In genomic region chr10:104640339-104641149, GRCh38 we compare ENCODE assay signal across 16 cellular contexts. TPM values are rescaled to one million over a fixed set of nuclear protein-coding genes. Genes with fewer than 3 reads are reported as not detected.
DNase-seq lines count a peak whose midpoint lies in the region; ATAC-seq, FAIRE-seq and TF ChIP-seq lines count a peak whose summit lies in the region.
"Had no signal": no experiment of that assay in that cellular context is flagged by ENCODE, and none has a peak within 500 bp of the region (broad histone marks: within the 10 kb centered on the region; RNA-seq: fewer than 3 reads in every experiment).

No MANE protein-coding gene starts in this region.

- H3K4me1 Mint-ChIP-seq in activated CD8-positive, alpha-beta T cell treated with anti-CD3 and anti-CD28 coated beads, Interleukin-2, amount 10 ng/mL, durations not matched to agents 7 days and 5 days (ENCODE audit: low read depth) = peaks cover 6% of the 10 kb centered on the region
- peaks cover 15% of the 10 kb centered on the region for H3K4me1 Mint-ChIP-seq in activated CD8-positive, alpha-beta T cell treated with anti-CD3 and anti-CD28 coated beads for 36 hours (ENCODE audit: low read depth)
- H3K4me1 Mint-ChIP-seq in astrocyte (ENCODE audit: low read depth, unreplicated experiment) = peaks cover 6% of the 10 kb centered on the region
- H3K4me1 Mint-ChIP-seq in stimulated activated naive B cell treated with anti-CD40 and anti-IgM and Interleukin-4, amounts not matched to agents 10 μg/mL and 1 μg/mL and 100 μg/mL, for 72 hours = peaks cover 3 to 11% of the 10 kb centered on the region in 2 donors

- no peaks in the 10 kb centered on the region for H3K9me3 Mint-ChIP-seq in activated CD8-positive, alpha-beta T cell treated with anti-CD3 and anti-CD28 coated beads, Interleukin-2, amount 10 ng/mL, durations not matched to agents 7 days and 5 days (ENCODE audit: insufficient read depth)
- H3K9me3 Mint-ChIP-seq in activated CD8-positive, alpha-beta T cell treated with anti-CD3 and anti-CD28 coated beads for 36 hours = no peaks in the 10 kb centered on the region
- peaks cover 5% of the 10 kb centered on the region for H3K9me3 Mint-ChIP-seq in astrocyte (ENCODE audit: unreplicated experiment)
- H3K9me3 Mint-ChIP-seq in stimulated activated naive B cell treated with anti-CD40 and anti-IgM and Interleukin-4, amounts not matched to agents 10 μg/mL and 1 μg/mL and 100 μg/mL, for 72 hours = peaks cover 0 to 5% of the 10 kb centered on the region in 2 donors

- H2AFZ ChIP-seq in astrocyte (ENCODE audit: low read depth, low read length) = no peak overlapping the region
- H2AFZ ChIP-seq: PC-9 had no signal

- CTCF ChIA-PET in activated CD8-positive, alpha-beta T cell treated with anti-CD3 and anti-CD28 coated beads, Interleukin-2, amount 10 ng/mL, durations not matched to agents 7 days and 5 days (lab: Charles Lee) = no interaction called here
- CTCF ChIA-PET in activated CD8-positive, alpha-beta T cell treated with anti-CD3 and anti-CD28 coated beads for 36 hours (lab: Charles Lee) = interaction anchor here (1.0 kb wide), 1 partner anchor 21 kb away, joined by 3 read pairs; no protein-coding TSS in a partner anchor

- intact Hi-C loops in activated CD8-positive, alpha-beta T cell treated with anti-CD3 and anti-CD28 coated beads for 36 hours (cut with micrococcal nuclease) = no loop called here
- intact Hi-C loops in kidney (cut with DNase I) = no loop called here

- H3K27ac ChIP-seq in astrocyte (ENCODE audit: low read depth, low read length) (no peak overlapping the region), kidney (ENCODE audit: low read depth in 2 of 2, low read length in 2 of 2) (no peak overlapping the region)
- H3K27ac ChIP-seq: PC-9 had no signal

- POLR2A ChIA-PET in activated CD8-positive, alpha-beta T cell treated with anti-CD3 and anti-CD28 coated beads, Interleukin-2, amount 10 ng/mL, durations not matched to agents 7 days and 5 days (lab: Charles Lee) = no interaction called here
- POLR2A ChIA-PET in activated CD8-positive, alpha-beta T cell treated with anti-CD3 and anti-CD28 coated beads for 36 hours (lab: Charles Lee) = interaction anchor here (0.6 kb wide), 1 partner anchor 100 kb away, joined by 3 read pairs; no protein-coding TSS in a partner anchor

- H3K9ac ChIP-seq in astrocyte (ENCODE audit: low read length) = no peak overlapping the region
- no peak overlapping the region for H3K9ac ChIP-seq in kidney (ENCODE audit: low read length in 2 of 2)

- no peak for FAIRE-seq in astrocyte (lab: Jason Lieb, UNC)
- FAIRE-seq in kidney (lab: Jason Lieb, UNC) = no peak
- FAIRE-seq: islet of Langerhans had no signal

- no peaks in the 10 kb centered on the region for H3K79me2 ChIP-seq in astrocyte (ENCODE audit: insufficient read depth, low read length)

- no peak overlapping the region for H3K27ac Mint-ChIP-seq in activated CD8-positive, alpha-beta T cell treated with anti-CD3 and anti-CD28 coated beads, Interleukin-2, amount 10 ng/mL, durations not matched to agents 7 days and 5 days
- H3K27ac Mint-ChIP-seq in activated CD8-positive, alpha-beta T cell treated with anti-CD3 and anti-CD28 coated beads for 36 hours = no peak overlapping the region
- H3K27ac Mint-ChIP-seq in astrocyte (ENCODE audit: unreplicated experiment) = peak overlapping the region; percentile 66
- peak overlapping the region; percentile 74 for H3K27ac Mint-ChIP-seq in stimulated activated naive B cell treated with anti-CD40 and anti-IgM and Interleukin-4, amounts not matched to agents 10 μg/mL and 1 μg/mL and 100 μg/mL, for 72 hours
- H3K27ac Mint-ChIP-seq: activated CD8-positive, alpha-beta memory T cell treated with anti-CD3 and anti-CD28 coated beads, Interleukin-2, amount 10 ng/mL, durations not matched to agents 7 days and 5 days had no signal

- peak overlapping the region; percentile 80 for H3K4me2 ChIP-seq in astrocyte (ENCODE audit: low read length)
- H3K4me2 ChIP-seq: PC-9 had no signal

- TF ChIP-seq CTCF in activated CD8-positive, alpha-beta T cell treated with anti-CD3 and anti-CD28 coated beads for 36 hours (IDR thresholded peaks at IDR 0.05) = no peak
- no peak for TF ChIP-seq CTCF in astrocyte (IDR thresholded peaks at IDR 0.05; ENCODE audit: insufficient read depth, low read depth, low read length)
- no peak for TF ChIP-seq CTCF in kidney (IDR thresholded peaks at IDR 0.05; ENCODE audit: borderline replicate concordance, extremely low read depth, insufficient read depth)

- peaks cover 73% of the 10 kb centered on the region for H3K27me3 Mint-ChIP-seq in activated CD8-positive, alpha-beta T cell treated with anti-CD3 and anti-CD28 coated beads, Interleukin-2, amount 10 ng/mL, durations not matched to agents 7 days and 5 days (ENCODE audit: low read depth)
- peaks cover 56% of the 10 kb centered on the region for H3K27me3 Mint-ChIP-seq in activated CD8-positive, alpha-beta T cell treated with anti-CD3 and anti-CD28 coated beads for 36 hours
- peaks cover 69% of the 10 kb centered on the region for H3K27me3 Mint-ChIP-seq in astrocyte (ENCODE audit: low read depth, unreplicated experiment)
- H3K27me3 Mint-ChIP-seq in stimulated activated naive B cell treated with anti-CD40 and anti-IgM and Interleukin-4, amounts not matched to agents 10 μg/mL and 1 μg/mL and 100 μg/mL, for 72 hours = peaks cover 61 to 74% of the 10 kb centered on the region in 2 donors

- peak overlapping the region; percentile 38 for H3K4me3 Mint-ChIP-seq in activated CD8-positive, alpha-beta T cell treated with anti-CD3 and anti-CD28 coated beads, Interleukin-2, amount 10 ng/mL, durations not matched to agents 7 days and 5 days
- no peak overlapping the region for H3K4me3 Mint-ChIP-seq in activated CD8-positive, alpha-beta T cell treated with anti-CD3 and anti-CD28 coated beads for 36 hours
- H3K4me3 Mint-ChIP-seq in astrocyte (ENCODE audit: unreplicated experiment) = peak overlapping the region; percentile 83
- H3K4me3 Mint-ChIP-seq in stimulated activated naive B cell treated with anti-CD40 and anti-IgM and Interleukin-4, amounts not matched to agents 10 μg/mL and 1 μg/mL and 100 μg/mL, for 72 hours = no peak overlapping the region
- H3K4me3 Mint-ChIP-seq: activated CD8-positive, alpha-beta memory T cell treated with anti-CD3 and anti-CD28 coated beads, Interleukin-2, amount 10 ng/mL, durations not matched to agents 7 days and 5 days had no signal

- H4K20me1 ChIP-seq in astrocyte (ENCODE audit: insufficient read depth, low read length) = no peaks in the 10 kb centered on the region

- peak overlapping the region; percentile 28 for H3K4me3 ChIP-seq in astrocyte (ENCODE audit: insufficient read depth, low read depth, low read length)
- no peak overlapping the region for H3K4me3 ChIP-seq in kidney (ENCODE audit: low read length in 2 of 2)
- H3K4me3 ChIP-seq: PC-9 had no signal

- no peak for DNase-seq in activated CD8-positive, alpha-beta T cell treated with anti-CD3 and anti-CD28 coated beads, Interleukin-2, amount 10 ng/mL, durations not matched to agents 7 days and 5 days
- no peak for DNase-seq in activated CD8-positive, alpha-beta T cell treated with anti-CD3 and anti-CD28 coated beads for 36 hours
- DNase-seq in astrocyte (ENCODE audit: low read depth) (no peak), kidney (peak; percentile 52), SIG-M5 treated with dmso at 0.1 percent for 504 hours (lab: John Stamatoyannopoulos, UW; ENCODE audit: unreplicated experiment) (no peak)
- no peak for DNase-seq in stimulated activated naive B cell treated with anti-CD40 and anti-IgM and Interleukin-4, amounts not matched to agents 10 μg/mL and 1 μg/mL and 100 μg/mL, for 72 hours
- DNase-seq: activated CD8-positive, alpha-beta memory T cell treated with anti-CD3 and anti-CD28 coated beads, Interleukin-2, amount 10 ng/mL, durations not matched to agents 7 days and 5 days; amniotic stem cell; PC-9; stimulated activated CD4-positive, alpha-beta T cell treated with anti-CD3 and anti-CD28 coated beads, Interleukin-4, amount 100 ng/mL, for 24 hours; substantia nigra; T-helper 2 cell had no signal

- H3K36me3 Mint-ChIP-seq in activated CD8-positive, alpha-beta T cell treated with anti-CD3 and anti-CD28 coated beads, Interleukin-2, amount 10 ng/mL, durations not matched to agents 7 days and 5 days (ENCODE audit: low read depth) = no peaks in the 10 kb centered on the region
- H3K36me3 Mint-ChIP-seq in activated CD8-positive, alpha-beta T cell treated with anti-CD3 and anti-CD28 coated beads for 36 hours (ENCODE audit: low read depth) = no peaks in the 10 kb centered on the region
- no peaks in the 10 kb centered on the region for H3K36me3 Mint-ChIP-seq in astrocyte (ENCODE audit: low read depth, unreplicated experiment)
- peaks cover 0 to 1% of the 10 kb centered on the region in 2 donors for H3K36me3 Mint-ChIP-seq in stimulated activated naive B cell treated with anti-CD40 and anti-IgM and Interleukin-4, amounts not matched to agents 10 μg/mL and 1 μg/mL and 100 μg/mL, for 72 hours

- peaks cover 45% of the 10 kb centered on the region for H3K27me3 ChIP-seq in astrocyte (ENCODE audit: insufficient read depth, low read length)

- H3K4me1 ChIP-seq in astrocyte (ENCODE audit: insufficient read depth, low read length) (peaks cover 4% of the 10 kb centered on the region), kidney (ENCODE audit: control insufficient read depth in 1 of 2, insufficient read depth in 1 of 2, low read depth in 1 of 2, low read length in 2 of 2) (no peaks in the 10 kb centered on the region)

- no peaks in the 10 kb centered on the region for H3K36me3 ChIP-seq in astrocyte (ENCODE audit: insufficient read depth, low read length)
- H3K36me3 ChIP-seq in kidney (ENCODE audit: control insufficient read depth in 1 of 2, insufficient read depth in 2 of 2, low read length in 2 of 2) = no peaks in the 10 kb centered on the region

- H3K9me3 ChIP-seq in astrocyte (ENCODE audit: insufficient read depth, low read depth, low read length) (no peaks in the 10 kb centered on the region), kidney (ENCODE audit: control insufficient read depth in 1 of 2, low read length in 2 of 2) (no peaks in the 10 kb centered on the region)

- ATAC-seq in activated CD8-positive, alpha-beta T cell treated with anti-CD3 and anti-CD28 coated beads, Interleukin-2, amount 10 ng/mL, durations not matched to agents 7 days and 5 days = no peak
- no peak for ATAC-seq in activated CD8-positive, alpha-beta T cell treated with anti-CD3 and anti-CD28 coated beads for 36 hours
- no peak for ATAC-seq in stimulated activated naive B cell treated with anti-CD40 and anti-IgM and Interleukin-4, amounts not matched to agents 10 μg/mL and 1 μg/mL and 100 μg/mL, for 72 hours (replicated peaks)
- ATAC-seq in HG02571 (IDR thresholded peaks at IDR 0.05; ENCODE audit: unreplicated experiment) (no peak), GM19395 (IDR thresholded peaks at IDR 0.05; ENCODE audit: unreplicated experiment) (no peak)
- ATAC-seq: activated CD8-positive, alpha-beta memory T cell treated with anti-CD3 and anti-CD28 coated beads, Interleukin-2, amount 10 ng/mL, durations not matched to agents 7 days and 5 days had no signal

RNA-seq across cellular contexts. Expression of gene SORCS3, which starts 0.5 kb away (rescaled TPM):
- total RNA-seq in activated CD8-positive, alpha-beta T cell treated with anti-CD3 and anti-CD28 coated beads, Interleukin-2, amount 10 ng/mL, durations not matched to agents 7 days and 5 days = not detected
- not detected for total RNA-seq in activated CD8-positive, alpha-beta T cell treated with anti-CD3 and anti-CD28 coated beads for 36 hours
- total RNA-seq in astrocyte (0.91 and 1.00 TPM in 2 replicates), kidney (1.1 TPM)
- polyA plus RNA-seq in kidney (ENCODE audit: insufficient read depth, low read depth, low replicate concordance) = 0.52 TPM
- total RNA-seq: activated CD8-positive, alpha-beta memory T cell treated with anti-CD3 and anti-CD28 coated beads, Interleukin-2, amount 10 ng/mL, durations not matched to agents 7 days and 5 days; omental fat pad; PC-9 had no signal

Comparison
In these comparisons a context has a peak if more than half of its experiments do, and no peak if none do; other contexts are left out.
1. H3K4me3 Mint-ChIP-seq: peak in activated CD8-positive, alpha-beta T cell treated with anti-CD3 and anti-CD28 coated beads, Interleukin-2, amount 10 ng/mL, durations not matched to agents 7 days and 5 days (single experiment) and astrocyte (single experiment); none in activated CD8-positive, alpha-beta T cell treated with anti-CD3 and anti-CD28 coated beads for 36 hours (single experiment) and stimulated activated naive B cell treated with anti-CD40 and anti-IgM and Interleukin-4, amounts not matched to agents 10 μg/mL and 1 μg/mL and 100 μg/mL, for 72 hours (0 of 2).
2. H3K27ac Mint-ChIP-seq: peak in astrocyte (single experiment) and stimulated activated naive B cell treated with anti-CD40 and anti-IgM and Interleukin-4, amounts not matched to agents 10 μg/mL and 1 μg/mL and 100 μg/mL, for 72 hours (single experiment); none in activated CD8-positive, alpha-beta T cell treated with anti-CD3 and anti-CD28 coated beads, Interleukin-2, amount 10 ng/mL, durations not matched to agents 7 days and 5 days (single experiment) and activated CD8-positive, alpha-beta T cell treated with anti-CD3 and anti-CD28 coated beads for 36 hours (single experiment).